8 cellular contexts compared by ENCODE assay signal in genomic region chr2:61471905-61472805, GRCh38. TPM values are rescaled to one million over a fixed set of nuclear protein-coding genes. Genes with fewer than 3 reads are reported as not detected.
DNase-seq lines count a peak whose midpoint lies in the region; ATAC-seq and TF ChIP-seq lines count a peak whose summit lies in the region.

No MANE protein-coding gene starts in this region.

- no peaks in the 10 kb centered on the region for H3K9me3 ChIP-seq in CD8-positive, alpha-beta memory T cell (ENCODE audit: low read length)
- H3K9me3 ChIP-seq in PC-3 (ENCODE audit: low read length) (no peaks in the 10 kb centered on the region), testis (no peaks in the 10 kb centered on the region)

- peak in 1 of 5 donors; percentile 50 for DNase-seq in CD8-positive, alpha-beta memory T cell
- peak; percentile 45 for DNase-seq in PC-3
- peak; percentile 42 for DNase-seq in MCF 10A (ENCODE audit: unreplicated experiment)
- peak; percentile 61 for DNase-seq in left kidney (ENCODE audit: low read depth, low spot score)
- DNase-seq in testis: peak; percentile 44

- H3K27ac Mint-ChIP-seq in CD8-positive, alpha-beta memory T cell: peak overlapping the region; percentile 96 to 100 (median 99)
- H3K27ac Mint-ChIP-seq in MCF 10A (ENCODE audit: low read depth, unreplicated experiment): peak overlapping the region; percentile 97

- H3K36me3 ChIP-seq in CD8-positive, alpha-beta memory T cell (ENCODE audit: insufficient read depth, low read length): no peaks in the 10 kb centered on the region
- H3K36me3 ChIP-seq in PC-3 (ENCODE audit: low read depth, low read length) (peaks cover 10% of the 10 kb centered on the region; the same call in 1 of the 2 replicates), testis (ENCODE audit: low read depth, missing control alignments) (no peaks in the 10 kb centered on the region)

- H3F3A ChIP-seq in PC-3 (ENCODE audit: low read length, unreplicated experiment): peaks cover 4% of the 10 kb centered on the region

- peaks cover 48% of the 10 kb centered on the region for H3K79me2 ChIP-seq in PC-3 (ENCODE audit: low read length)

- peaks cover 15% of the 10 kb centered on the region for H4K20me1 ChIP-seq in PC-3 (ENCODE audit: low read length)

- H3K4me2 ChIP-seq in PC-3 (ENCODE audit: low read length): peak overlapping the region; percentile 86

- peak overlapping the region; percentile 87 for H3K4me3 ChIP-seq in CD8-positive, alpha-beta memory T cell (ENCODE audit: low read length)
- H3K4me3 ChIP-seq in PC-3 (ENCODE audit: low read length): peak overlapping the region; percentile 82
- H3K4me3 ChIP-seq in testis: peak overlapping the region; percentile 74 to 100

- H3K4me3 Mint-ChIP-seq in CD8-positive, alpha-beta memory T cell: peak overlapping the region; percentile 82 to 97 (median 94)
- peak overlapping the region; percentile 79 for H3K4me3 Mint-ChIP-seq in MCF 10A (ENCODE audit: unreplicated experiment)

- H3K9me3 Mint-ChIP-seq in CD8-positive, alpha-beta memory T cell: no peaks in the 10 kb centered on the region
- H3K9me3 Mint-ChIP-seq in MCF 10A (ENCODE audit: unreplicated experiment): no peaks in the 10 kb centered on the region

- peak; percentile 22 for ATAC-seq in GM21526 (IDR thresholded peaks at IDR 0.05; ENCODE audit: low FRiP score, unreplicated experiment)
- ATAC-seq in PC-3: no peak
- ATAC-seq in HG03175 (IDR thresholded peaks at IDR 0.05; ENCODE audit: unreplicated experiment): no peak
- ATAC-seq in GM18867 (IDR thresholded peaks at IDR 0.05; ENCODE audit: unreplicated experiment): no peak

- peak overlapping the region; percentile 76 for H2AFZ ChIP-seq in PC-3 (ENCODE audit: low read length)

- H3K36me3 Mint-ChIP-seq in CD8-positive, alpha-beta memory T cell: peaks cover 0 to 40% (median 2%) of the 10 kb centered on the region in 3 donors
- H3K36me3 Mint-ChIP-seq in MCF 10A (ENCODE audit: insufficient read depth, unreplicated experiment): peaks cover 55% of the 10 kb centered on the region

- H3K9me2 ChIP-seq in PC-3 (replicated peaks; ENCODE audit: low read length): no peaks in the 10 kb centered on the region

- TF ChIP-seq CTCF in PC-3 (conservative IDR thresholded peaks at IDR 0.05; ENCODE audit: low read depth, low read length) (no peak), MCF 10A (IDR thresholded peaks at IDR 0.05; ENCODE audit: unreplicated experiment) (no peak), testis (IDR thresholded peaks at IDR 0.05) (no peak)

- H3K4me1 Mint-ChIP-seq in CD8-positive, alpha-beta memory T cell: peaks cover 26 to 43% (median 37%) of the 10 kb centered on the region in 3 donors
- H3K4me1 Mint-ChIP-seq in MCF 10A (ENCODE audit: insufficient read depth, unreplicated experiment): peaks cover 8% of the 10 kb centered on the region

- H3K27ac ChIP-seq in CD8-positive, alpha-beta memory T cell (ENCODE audit: low read depth, low read length): peak overlapping the region; percentile 99
- H3K27ac ChIP-seq in PC-3 (ENCODE audit: low read length): peak overlapping the region; percentile 87
- peak overlapping the region; percentile 92 to 99 for H3K27ac ChIP-seq in testis

- peaks cover 0 to 1% of the 10 kb centered on the region in 2 donors for H3K27me3 Mint-ChIP-seq in CD8-positive, alpha-beta memory T cell
- H3K27me3 Mint-ChIP-seq in MCF 10A (ENCODE audit: insufficient read depth, unreplicated experiment): no peaks in the 10 kb centered on the region

- 27 to 31% methylated on average over 19 of the region's 19 CpGs for WGBS in testis, 2 donors

- intact Hi-C loops in PC-3 (cut with micrococcal nuclease) (loop anchor here (1.0 kb wide), 1 partner anchor 66 kb away; the partner anchor contains the start of gene XPO1), MCF 10A (cut with micrococcal nuclease) (loop anchor here (10.0 kb wide), 2 partner anchors 47 to 117 kb away; no protein-coding TSS in a partner anchor), testis (cut with DNase I; ENCODE audit: low total_unique reads) (loop anchor here (2.0 kb wide), 1 partner anchor 65 kb away; no protein-coding TSS in a partner anchor)

- no TSS peak for BruUV-seq in PC-3 (replicated peaks; lab: Mats Ljungman, UMichigan)
- no TSS peak for BruUV-seq in MCF 10A (replicated peaks; lab: Mats Ljungman, UMichigan)

- peak overlapping the region; percentile 98 for H3K9ac ChIP-seq in PC-3 (ENCODE audit: low read length)

- H3K27me3 ChIP-seq in CD8-positive, alpha-beta memory T cell (ENCODE audit: insufficient read depth, low read length, poor library complexity, severe bottlenecking): no peaks in the 10 kb centered on the region
- H3K27me3 ChIP-seq in PC-3 (ENCODE audit: low read length): no peaks in the 10 kb centered on the region
- H3K27me3 ChIP-seq in testis: no peaks in the 10 kb centered on the region

- H3K4me1 ChIP-seq in CD8-positive, alpha-beta memory T cell (ENCODE audit: insufficient read depth, low read length): peaks cover 31% of the 10 kb centered on the region
- H3K4me1 ChIP-seq in PC-3 (ENCODE audit: insufficient read depth, low read length) (peaks cover 12% of the 10 kb centered on the region), testis (peaks cover 26% of the 10 kb centered on the region)

- CTCF ChIA-PET in CD8-positive, alpha-beta memory T cell (lab: Charles Lee): no interaction called here
- CTCF ChIA-PET in PC-3 (lab: Charles Lee): no interaction called here
- CTCF ChIA-PET in MCF 10A (lab: Yijun Ruan, JAX): interaction anchor here (0.5 to 0.7 kb wide), 3 partner anchors 8 to 123 kb away, joined by 3 to 4 read pairs (median 3); no protein-coding TSS in a partner anchor

- no peak for TF ChIP-seq POLR2A in testis (IDR thresholded peaks at IDR 0.05)

- POLR2A ChIA-PET in CD8-positive, alpha-beta memory T cell (lab: Charles Lee): interaction anchor here (0.5 to 2.2 kb wide), 2 partner anchors 21 to 66 kb away, joined by 3 to 12 read pairs; partner anchors contain the start of gene XPO1
- POLR2A ChIA-PET in PC-3 (lab: Charles Lee; ENCODE audit: unreplicated experiment): no interaction called here
- POLR2A ChIA-PET in MCF 10A (lab: Yijun Ruan, JAX): interaction anchor here (0.6 to 2.9 kb wide), 13 partner anchors 11 to 383 kb away, joined by 3 to 31 read pairs (median 3); partner anchors contain the start of gene XPO1

RNA-seq across cellular contexts. Expression of gene USP34, which starts 1.3 kb away (rescaled TPM):
- 10 to 100 TPM; 71.9 to 74.1 TPM for total RNA-seq in CD8-positive, alpha-beta memory T cell
- polyA plus RNA-seq in CD8-positive, alpha-beta memory T cell: 24.1 TPM
- total RNA-seq in PC-3 (2014; rRNA removed) (67.1 and 74.5 TPM in 2 replicates), MCF 10A (2022) (101 and 105 TPM in 2 replicates), testis (100 to 1,000 TPM; 230 to 235 TPM)
- 92.3 TPM for polyA plus RNA-seq in testis (ENCODE audit: insufficient read depth, low read depth, low replicate concordance)
